27 cellular contexts compared by ENCODE assay signal in the genomic region with DNA sequence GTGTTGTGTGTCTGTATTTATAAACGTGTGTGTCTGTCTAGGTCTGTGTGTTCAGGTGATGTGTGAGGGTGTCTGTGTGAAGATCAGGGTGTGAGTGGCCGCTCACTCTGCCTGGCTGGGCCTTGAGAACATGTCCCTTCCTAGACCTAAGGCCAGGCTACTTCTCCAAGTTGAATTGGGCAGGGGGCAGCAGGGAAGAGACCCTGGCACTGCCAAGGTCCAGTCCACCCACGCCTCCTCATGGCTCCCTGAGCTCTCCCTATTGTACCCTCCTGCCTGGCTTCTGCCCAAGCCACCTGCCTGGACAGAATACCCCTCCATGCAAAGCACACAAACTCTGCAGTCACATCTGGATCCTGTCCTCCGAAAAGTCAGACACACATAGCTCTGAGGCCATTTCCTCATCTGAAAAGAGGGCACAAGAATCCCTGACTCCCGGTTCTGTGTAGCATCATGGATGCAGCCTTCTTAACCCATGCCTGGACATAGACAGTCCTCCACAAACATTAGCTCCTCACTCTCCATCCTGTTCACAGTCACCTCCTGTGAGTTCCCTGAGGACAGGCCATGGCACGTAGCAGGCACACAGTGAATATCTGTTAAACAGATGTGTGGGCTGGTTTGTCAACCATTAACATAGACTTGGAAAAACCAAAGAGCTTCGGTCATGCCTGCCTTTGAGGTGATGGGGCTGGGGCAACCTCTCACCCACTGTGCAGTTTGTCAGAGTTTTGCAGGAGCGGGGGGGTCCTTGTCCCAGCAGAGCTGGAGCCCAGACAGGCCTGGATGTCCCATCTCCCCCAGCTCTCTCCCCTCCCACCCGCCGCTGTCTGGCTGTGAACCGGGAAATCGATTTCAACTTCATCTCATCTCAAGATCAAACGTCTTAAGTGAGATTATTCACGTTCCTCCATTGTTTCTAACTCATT.
DNase-seq lines count a peak whose midpoint lies in the region; ATAC-seq and TF ChIP-seq lines count a peak whose summit lies in the region.
"Had no signal": no experiment of that assay in that cellular context is flagged by ENCODE, and none has a peak within 500 bp of the region (broad histone marks: within the 10 kb centered on the region; RNA-seq: fewer than 3 reads in every experiment).

No MANE protein-coding gene starts in this region.

- H2BK15ac ChIP-seq in neuronal stem cell (ENCODE audit: low read length) = no peak overlapping the region

- H3K79me1 ChIP-seq in neuronal stem cell (ENCODE audit: low read depth, low read length) = no peaks in the 10 kb centered on the region

- H3K4me1 Mint-ChIP-seq in activated naive CD8-positive, alpha-beta T cell treated with anti-CD3 and anti-CD28 coated beads, Interleukin-2, amount 50 U/mL, for 24 hours = no peaks in the 10 kb centered on the region
- H3K4me1 Mint-ChIP-seq: activated CD4-positive, alpha-beta T cell treated with anti-CD3 and anti-CD28 coated beads for 36 hours; activated naive CD4-positive, alpha-beta T cell treated with anti-CD3 and anti-CD28 coated beads, Interleukin-2, amount 50 U/mL, for 24 hours had no signal

- H3K4me1 ChIP-seq in right atrium auricular region (no peaks in the 10 kb centered on the region), neuronal stem cell (ENCODE audit: control insufficient read depth in 2 of 2, insufficient read depth in 1 of 2, low read depth in 1 of 2, low read length in 2 of 2) (no peaks in the 10 kb centered on the region), vagina (no peaks in the 10 kb centered on the region)
- H3K4me1 ChIP-seq: heart right ventricle had no signal

- H4K91ac ChIP-seq in neuronal stem cell (ENCODE audit: low read depth, low read length, poor library complexity) = no peak overlapping the region

- H3K4me3 ChIP-seq in right atrium auricular region (no peak overlapping the region), neuronal stem cell (ENCODE audit: low read length in 2 of 2) (no peak overlapping the region), vagina (no peak overlapping the region)
- H3K4me3 ChIP-seq: cardiac muscle cell, heart right ventricle, smooth muscle cell had no signal

- H3K27me3 ChIP-seq in right atrium auricular region (no peaks in the 10 kb centered on the region), neuronal stem cell (ENCODE audit: control insufficient read depth in 3 of 3, insufficient read depth in 3 of 3, low read depth in 1 of 3, low read length in 3 of 3) (peaks cover 0 to 3% (median 0%) of the 10 kb centered on the region in 3 experiments), vagina (no peaks in the 10 kb centered on the region)
- H3K27me3 ChIP-seq: cardiac muscle cell had no signal

- H3K23ac ChIP-seq in neuronal stem cell (ENCODE audit: low read depth, low read length, poor library complexity) = no peak overlapping the region

- H3K9me3 Mint-ChIP-seq in activated naive CD8-positive, alpha-beta T cell treated with anti-CD3 and anti-CD28 coated beads, Interleukin-2, amount 50 U/mL, for 24 hours = no peaks in the 10 kb centered on the region
- H3K9me3 Mint-ChIP-seq: activated naive CD4-positive, alpha-beta T cell treated with anti-CD3 and anti-CD28 coated beads, Interleukin-2, amount 50 U/mL, for 24 hours had no signal

- no peak for ATAC-seq in left ventricle myocardium superior
- no peak for ATAC-seq in activated naive CD8-positive, alpha-beta T cell treated with anti-CD3 and anti-CD28 coated beads, Interleukin-2, amount 50 U/mL, for 24 hours
- ATAC-seq: activated CD4-positive, alpha-beta T cell treated with anti-CD3 and anti-CD28 coated beads for 36 hours; HCT116; heart right ventricle; PC-3 had no signal

- peak overlapping the region; percentile 3 for H3K14ac ChIP-seq in neuronal stem cell (ENCODE audit: low read length)

- intact Hi-C loops in left ventricle myocardium superior (cut with micrococcal nuclease) = no loop called here
- intact Hi-C loops in vagina (cut with DNase I) = no loop called here

- WGBS in neuronal stem cell (ENCODE audit: extremely low coverage in 2 of 2, insufficient read length in 2 of 2, insufficient replicate concordance in 1 of 2), 2 donors = no CpG with 5 or more reads among the region's 14 CpGs

- peaks cover 6% of the 10 kb centered on the region for H3K27me3 Mint-ChIP-seq in activated naive CD8-positive, alpha-beta T cell treated with anti-CD3 and anti-CD28 coated beads, Interleukin-2, amount 50 U/mL, for 24 hours

- no peak overlapping the region for H3K4me2 ChIP-seq in neuronal stem cell (ENCODE audit: insufficient read depth, low read length, poor library complexity, severe bottlenecking)
- H3K4me2 ChIP-seq: smooth muscle cell had no signal

- H3K18ac ChIP-seq in neuronal stem cell (ENCODE audit: low read length) = peak overlapping the region; percentile 56

- no peak overlapping the region for H3K4ac ChIP-seq in neuronal stem cell (ENCODE audit: low read length)

- peak; percentile 46 for DNase-seq in right atrium auricular region (ENCODE audit: low spot score)
- no peak for DNase-seq in left ventricle myocardium superior
- no peak for DNase-seq in caudate nucleus (lab: John Stamatoyannopoulos, UW)
- no peak for DNase-seq in neuronal stem cell (ENCODE audit: low spot score)
- DNase-seq in vagina (ENCODE audit: extremely low spot score in 2 of 2) = peak; percentile 58 to 70
- DNase-seq in SKM-1 treated with dmso at 0.1 percent for 144 hours (lab: John Stamatoyannopoulos, UW; ENCODE audit: unreplicated experiment) = no peak
- no peak for DNase-seq in activated naive CD8-positive, alpha-beta T cell treated with anti-CD3 and anti-CD28 coated beads, Interleukin-2, amount 50 U/mL, for 24 hours
- DNase-seq in SIG-M5 (lab: John Stamatoyannopoulos, UW) = no peak
- DNase-seq: ACHN; activated CD4-positive, alpha-beta T cell treated with anti-CD3 and anti-CD28 coated beads for 36 hours; aorta; foreskin melanocyte; heart right ventricle; Kasumi-1; kidney glomerular epithelial cell; mesenchymal stem cell; NCI-H146; NK-92 treated with Interleukin-12 subunit alpha and Interleukin-12 subunit beta, amount 100 ng/mL, for 24 hours; occipital lobe; PC-3; Right ventricle myocardium superior; stimulated activated CD4-positive, alpha-beta T cell treated with anti-CD3 and anti-CD28 coated beads, Interleukin-2, amount 100 ng/mL, for 24 hours; trophoblast cell had no signal

- H3K4me3 Mint-ChIP-seq in activated naive CD8-positive, alpha-beta T cell treated with anti-CD3 and anti-CD28 coated beads, Interleukin-2, amount 50 U/mL, for 24 hours = no peak overlapping the region
- H3K4me3 Mint-ChIP-seq: activated CD4-positive, alpha-beta T cell treated with anti-CD3 and anti-CD28 coated beads for 36 hours; activated naive CD4-positive, alpha-beta T cell treated with anti-CD3 and anti-CD28 coated beads, Interleukin-2, amount 50 U/mL, for 24 hours had no signal

- no peak overlapping the region for H2BK120ac ChIP-seq in neuronal stem cell (ENCODE audit: low read depth, low read length)

- H2AFZ ChIP-seq in neuronal stem cell (ENCODE audit: low read length) = no peak overlapping the region

- no peaks in the 10 kb centered on the region for H3K36me3 Mint-ChIP-seq in activated naive CD8-positive, alpha-beta T cell treated with anti-CD3 and anti-CD28 coated beads, Interleukin-2, amount 50 U/mL, for 24 hours (ENCODE audit: low read depth)
- H3K36me3 Mint-ChIP-seq: activated naive CD4-positive, alpha-beta T cell treated with anti-CD3 and anti-CD28 coated beads, Interleukin-2, amount 50 U/mL, for 24 hours had no signal

- H3K36me3 ChIP-seq in right atrium auricular region = no peaks in the 10 kb centered on the region
- no peaks in the 10 kb centered on the region for H3K36me3 ChIP-seq in neuronal stem cell (replicated peaks in 1 of 2; ENCODE audit: control insufficient read depth in 2 of 2, insufficient read depth in 2 of 2, low read length in 2 of 2)
- no peaks in the 10 kb centered on the region for H3K36me3 ChIP-seq in vagina
- H3K36me3 ChIP-seq: cardiac muscle cell, heart right ventricle had no signal

- H2BK5ac ChIP-seq in neuronal stem cell (ENCODE audit: low read length) = no peak overlapping the region

- TF ChIP-seq CTCF in right atrium auricular region (IDR thresholded peaks at IDR 0.05) = no peak
- TF ChIP-seq CTCF in vagina (IDR thresholded peaks at IDR 0.05) = no peak

- TF ChIP-seq POLR2A in vagina (IDR thresholded peaks at IDR 0.05) = no peak

- H2AK5ac ChIP-seq in neuronal stem cell (ENCODE audit: low read depth, low read length) = peak overlapping the region; percentile 9

- H3K27ac Mint-ChIP-seq in activated naive CD8-positive, alpha-beta T cell treated with anti-CD3 and anti-CD28 coated beads, Interleukin-2, amount 50 U/mL, for 24 hours = no peak overlapping the region
- H3K27ac Mint-ChIP-seq: activated CD4-positive, alpha-beta T cell treated with anti-CD3 and anti-CD28 coated beads for 36 hours; activated naive CD4-positive, alpha-beta T cell treated with anti-CD3 and anti-CD28 coated beads, Interleukin-2, amount 50 U/mL, for 24 hours had no signal

- H4K8ac ChIP-seq in neuronal stem cell (ENCODE audit: low read depth, low read length) = no peak overlapping the region

- H3K9me3 ChIP-seq in right atrium auricular region (no peaks in the 10 kb centered on the region), neuronal stem cell (replicated peaks in 1 of 2; ENCODE audit: control insufficient read depth in 2 of 2, insufficient read depth in 1 of 2, low read depth in 1 of 2, low read length in 2 of 2) (no peaks in the 10 kb centered on the region), vagina (no peaks in the 10 kb centered on the region)
- H3K9me3 ChIP-seq: heart right ventricle had no signal

- no peak overlapping the region for H2BK12ac ChIP-seq in neuronal stem cell (ENCODE audit: low read length)

- H3K9ac ChIP-seq in neuronal stem cell (ENCODE audit: low read depth, low read length, poor library complexity) = no peak overlapping the region

- no peak overlapping the region for H3K27ac ChIP-seq in right atrium auricular region
- H3K27ac ChIP-seq in caudate nucleus (ENCODE audit: low read depth, low read length) = peak overlapping the region; percentile 24
- H3K27ac ChIP-seq in neuronal stem cell (replicated peaks; ENCODE audit: low read length) = no peak overlapping the region
- no peak overlapping the region for H3K27ac ChIP-seq in vagina
- H3K27ac ChIP-seq: cardiac muscle cell, heart right ventricle had no signal

Comparison
In these comparisons a context has a peak if more than half of its experiments do, and no peak if none do; other contexts are left out.
1. DNase-seq: peak in right atrium auricular region (single experiment) and vagina (2 of 2); none in left ventricle myocardium superior (single experiment), caudate nucleus (0 of 61), neuronal stem cell (single experiment), SKM-1 treated with dmso at 0.1 percent for 144 hours (single experiment), activated naive CD8-positive, alpha-beta T cell treated with anti-CD3 and anti-CD28 coated beads, Interleukin-2, amount 50 U/mL, for 24 hours (single experiment) and SIG-M5 (single experiment).